In genomic region chr2:160210599-160211138, GRCh38 we compare ENCODE assay signal across 8 cellular contexts. TPM values are rescaled to one million over a fixed set of nuclear protein-coding genes. Genes with fewer than 3 reads are reported as not detected.
DNase-seq lines count a peak whose midpoint lies in the region; ATAC-seq and TF ChIP-seq lines count a peak whose summit lies in the region.

No MANE protein-coding gene starts in this region.

- DNase-seq in GM20000 (ENCODE audit: low spot score) = peak; percentile 83
- peak; percentile 33 to 78 (median 63) for DNase-seq in T-cell
- peak; percentile 39 to 86 (median 67) for DNase-seq in adrenal gland
- peak; percentile 32 for DNase-seq in inferior parietal cortex (ENCODE audit: extremely low spot score)
- peak; percentile 78 to 80 for DNase-seq in stimulated activated CD4-positive, alpha-beta T cell treated with anti-CD3 and anti-CD28 coated beads, Interleukin-2, amount 100 ng/mL, for 24 hours
- DNase-seq in occipital lobe (lab: John Stamatoyannopoulos, UW) = no peak

- H3K27ac ChIP-seq in DOHH2 (ENCODE audit: low read depth, low read length) = no peak overlapping the region
- no peak overlapping the region for H3K27ac ChIP-seq in adrenal gland

- H3K9me2 ChIP-seq in DOHH2 (replicated peaks; ENCODE audit: control insufficient read depth, low read length) = no peaks in the 10 kb centered on the region

- ATAC-seq in HG03558 (IDR thresholded peaks at IDR 0.05; ENCODE audit: extremely low read depth, unreplicated experiment) = peak; percentile 78
- peak; percentile 71 to 92 (median 88) for ATAC-seq in T-cell (replicated peaks in 1 of 4)

- POLR2A ChIA-PET in T-cell (lab: Charles Lee) = no interaction called here

- TF ChIP-seq CTCF in DOHH2 (IDR thresholded peaks at IDR 0.05; ENCODE audit: low read depth, low read length, poor library complexity, severe bottlenecking) (peak; percentile 96), GM20000 (IDR thresholded peaks at IDR 0.05; ENCODE audit: extremely low read depth, missing control alignments) (peak; percentile 84), adrenal gland (IDR thresholded peaks at IDR 0.05) (peak; percentile 54 to 76 (median 62))

- TF ChIP-seq POLR2A in adrenal gland (IDR thresholded peaks at IDR 0.05) = no peak

- no peaks in the 10 kb centered on the region for H4K20me1 ChIP-seq in DOHH2 (ENCODE audit: control insufficient read depth, insufficient read depth, low read depth, low read length)

- WGBS in adrenal gland, 4 donors = 60 to 64% (median 62%) methylated on average over 11 of the region's 11 CpGs

- H3K4me3 ChIP-seq in DOHH2 (ENCODE audit: low read length) (no peak overlapping the region), adrenal gland (no peak overlapping the region)

- no peak overlapping the region for H3K27ac Mint-ChIP-seq in T-cell

- H3F3A ChIP-seq in DOHH2 (ENCODE audit: control insufficient read depth, insufficient read depth) = no peaks in the 10 kb centered on the region

- H3K36me3 ChIP-seq in DOHH2 (ENCODE audit: control insufficient read depth, low read length) (no peaks in the 10 kb centered on the region), adrenal gland (replicated peaks in 1 of 2) (no peaks in the 10 kb centered on the region)

- intact Hi-C loops in adrenal gland (cut with DNase I) = loop anchor here in 1 of 2 donors (5.0 kb wide), 1 partner anchor 98 kb away; no protein-coding TSS in a partner anchor

- H3K36me3 Mint-ChIP-seq in T-cell = no peaks in the 10 kb centered on the region

- peaks cover 0 to 4% (median 3%) of the 10 kb centered on the region in 3 donors for H3K9me3 Mint-ChIP-seq in T-cell

- peaks cover 7 to 10% of the 10 kb centered on the region in 2 donors for H3K27me3 Mint-ChIP-seq in T-cell

- no peaks in the 10 kb centered on the region for H3K4me1 ChIP-seq in DOHH2 (ENCODE audit: control insufficient read depth, low read length)
- H3K4me1 ChIP-seq in adrenal gland (replicated peaks in 1 of 2) = peaks cover 0 to 13% of the 10 kb centered on the region in 2 donors

- no peaks in the 10 kb centered on the region for H3K9me3 ChIP-seq in DOHH2 (ENCODE audit: control insufficient read depth, insufficient read depth, low read length)
- no peaks in the 10 kb centered on the region for H3K9me3 ChIP-seq in adrenal gland (replicated peaks in 1 of 3)

- H3K79me2 ChIP-seq in DOHH2 (ENCODE audit: control insufficient read depth, low read length) = no peaks in the 10 kb centered on the region

- peaks cover 13 to 17% (median 14%) of the 10 kb centered on the region in 3 donors for H3K4me1 Mint-ChIP-seq in T-cell

- H3K27me3 ChIP-seq in DOHH2 (ENCODE audit: control insufficient read depth, low read length) = peaks cover 10% of the 10 kb centered on the region; the same call in 1 of the 2 replicates
- peaks cover 2% of the 10 kb centered on the region for H3K27me3 ChIP-seq in adrenal gland

- H3K4me2 ChIP-seq in DOHH2 (ENCODE audit: low read length) = no peak overlapping the region

- H3K4me3 Mint-ChIP-seq in T-cell = no peak overlapping the region

- CTCF ChIA-PET in T-cell (lab: Charles Lee) = interaction anchor here (0.6 to 3.5 kb wide), 8 partner anchors 16 to 1097 kb away, joined by 3 to 15 read pairs (median 6); no protein-coding TSS in a partner anchor

RNA-seq across cellular contexts. Expression of gene ITGB6, which starts 10.6 kb away (rescaled TPM):
- total RNA-seq in T-cell = under 1 TPM in 2 of 5 donors, not detected in 3; 0.09 to 0.38 TPM
- under 1 TPM in 2 of 8 donors, not detected in 6; 0.18 to 0.53 TPM for total RNA-seq in adrenal gland
- under 1 TPM in 1 of 3 donors, not detected in 2; 0.08 TPM for polyA plus RNA-seq in adrenal gland
- total RNA-seq in occipital lobe = 0.16 TPM
